Comparison of ENCODE assay signal across 10 cellular contexts in the genomic region with DNA sequence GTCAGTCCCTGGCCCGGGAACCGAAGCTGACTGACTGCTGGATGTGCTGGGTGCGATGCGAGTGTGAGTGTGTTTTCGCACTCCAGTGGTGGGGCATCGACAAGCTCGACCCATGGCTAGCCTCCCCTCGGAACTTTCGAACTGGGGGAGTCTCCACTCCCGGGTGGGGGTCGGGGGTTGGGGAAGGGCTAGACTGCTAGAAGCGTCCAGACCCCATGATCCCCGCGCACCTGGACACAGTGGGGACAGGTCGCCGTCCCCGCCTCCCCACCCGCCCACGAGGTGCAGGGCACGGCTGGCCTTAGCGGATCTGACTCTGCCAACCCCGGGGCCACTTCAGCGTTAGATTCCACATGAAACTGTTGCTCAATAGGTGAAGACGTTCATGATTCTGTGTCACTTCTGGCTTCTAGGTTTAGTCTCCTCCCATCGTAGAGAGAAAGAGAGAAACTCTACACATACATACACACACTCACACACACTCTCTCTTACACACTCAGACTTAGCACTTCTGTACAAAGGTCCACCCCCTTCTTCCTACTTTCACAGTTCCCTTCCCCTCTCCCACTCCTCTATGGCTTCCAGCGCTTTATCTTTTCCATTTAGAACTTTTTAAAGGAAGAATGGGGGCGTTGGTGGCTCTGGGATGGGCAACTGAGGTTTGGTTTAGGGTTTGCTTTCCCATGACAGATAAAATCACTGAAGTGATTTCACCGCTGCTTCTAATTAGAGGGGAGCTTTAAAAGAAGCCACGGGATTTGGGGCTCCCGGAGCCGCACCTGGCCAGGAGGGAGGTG. TPM values are rescaled to one million over a fixed set of nuclear protein-coding genes. Genes with fewer than 3 reads are reported as not detected.
DNase-seq lines count a peak whose midpoint lies in the region; TF ChIP-seq lines count a peak whose summit lies in the region.
"Had no signal": no experiment of that assay in that cellular context is flagged by ENCODE, and none has a peak within 500 bp of the region (broad histone marks: within the 10 kb centered on the region; RNA-seq: fewer than 3 reads in every experiment).

No MANE protein-coding gene starts in this region.

- H3K27ac ChIP-seq in MM.1S (ENCODE audit: low read length) (no peak overlapping the region), endodermal cell (ENCODE audit: low read depth, low read length) (no peak overlapping the region)

- peak overlapping the region; percentile 39; the same call in 1 of the 2 replicates for H3K4me2 ChIP-seq in MM.1S (ENCODE audit: low read depth, low read length)

- no peak overlapping the region for H3K4me3 ChIP-seq in GM12865 (ENCODE audit: low read depth, low read length)
- H3K4me3 ChIP-seq in MM.1S (ENCODE audit: low read length): peak overlapping the region; percentile 43; the same call in 1 of the 2 replicates
- H3K4me3 ChIP-seq in endodermal cell (ENCODE audit: low read length): peak overlapping the region; percentile 68

- no peaks in the 10 kb centered on the region for H3K36me3 ChIP-seq in MM.1S (replicated peaks; ENCODE audit: insufficient read depth, low read length)
- no peaks in the 10 kb centered on the region for H3K36me3 ChIP-seq in endodermal cell (ENCODE audit: control insufficient read depth, insufficient read depth, low read length)

- H3K9ac ChIP-seq in MM.1S (ENCODE audit: low read length): no peak overlapping the region
- H3K9ac ChIP-seq in endodermal cell (ENCODE audit: extremely low read depth, low read length, poor library complexity, severe bottlenecking): no peak overlapping the region

- H3K9me3 ChIP-seq in MM.1S (replicated peaks; ENCODE audit: insufficient read depth, low read length): no peaks in the 10 kb centered on the region
- no peaks in the 10 kb centered on the region for H3K9me3 ChIP-seq in endodermal cell (ENCODE audit: control insufficient read depth, low read length)

- no peaks in the 10 kb centered on the region for H4K20me1 ChIP-seq in MM.1S (ENCODE audit: insufficient read depth, low read length)

- 3% methylated on average over 15 to 31 of the region's 31 CpGs for WGBS in endodermal cell (ENCODE audit: insufficient coverage in 1 of 2, insufficient read length in 1 of 2), 2 experiments

- 0 out of 2 replicates have a peak overlapping the region, but pooled peaks have one; percentile 15 for H2AFZ ChIP-seq in MM.1S (ENCODE audit: low read length)

- H3K4me1 ChIP-seq in MM.1S (ENCODE audit: low read length): no peaks in the 10 kb centered on the region
- H3K4me1 ChIP-seq in endodermal cell (ENCODE audit: control insufficient read depth, insufficient read depth, low read length): peaks cover 5% of the 10 kb centered on the region

- peaks cover 100% of the 10 kb centered on the region for H3K27me3 Mint-ChIP-seq in endodermal cell (ENCODE audit: insufficient read depth)
- peaks cover 100% of the 10 kb centered on the region for H3K27me3 Mint-ChIP-seq in nephron progenitor cell (ENCODE audit: low read depth, poor library complexity)

- H3K4me1 Mint-ChIP-seq in endodermal cell (peaks cover 48% of the 10 kb centered on the region), nephron progenitor cell (peaks cover 37% of the 10 kb centered on the region)

- no peaks in the 10 kb centered on the region for H3K36me3 Mint-ChIP-seq in endodermal cell (ENCODE audit: low read depth)
- H3K36me3 Mint-ChIP-seq in nephron progenitor cell (ENCODE audit: low read depth): no peaks in the 10 kb centered on the region

- 0 out of 2 replicates have a peak, but pooled peaks cover 5% of the 10 kb centered on the region for H3F3A ChIP-seq in MM.1S (ENCODE audit: insufficient read depth, low read length)

- TF ChIP-seq CTCF in GM12865 (IDR thresholded peaks at IDR 0.05; ENCODE audit: insufficient read depth, low read depth, low read length, missing control alignments) (no peak), MM.1S (IDR thresholded peaks at IDR 0.05; ENCODE audit: low read length) (no peak), endodermal cell (conservative IDR thresholded peaks at IDR 0.05) (no peak), nephron progenitor cell (IDR thresholded peaks at IDR 0.05) (no peak)

- H3K27ac Mint-ChIP-seq in endodermal cell (no peak overlapping the region), nephron progenitor cell (no peak overlapping the region)

- H3K27me3 ChIP-seq in MM.1S (replicated peaks; ENCODE audit: insufficient read depth, low read length): peaks cover 18% of the 10 kb centered on the region; the same call in 1 of the 2 replicates
- peaks cover 100% of the 10 kb centered on the region for H3K27me3 ChIP-seq in endodermal cell (ENCODE audit: control insufficient read depth, insufficient read depth, low read length, poor library complexity, severe bottlenecking)

- H3K9me2 ChIP-seq in MM.1S (replicated peaks; ENCODE audit: insufficient read depth, low read length): no peaks in the 10 kb centered on the region

- peak; percentile 50 for DNase-seq in GM12865 (ENCODE audit: low read depth)
- DNase-seq in MM.1S: no peak
- no peak for DNase-seq in endodermal cell
- no peak for DNase-seq in nephron progenitor cell
- no peak for DNase-seq in NCI-H2107 (lab: John Stamatoyannopoulos, UW)
- DNase-seq in RPMI8226: no peak
- DNase-seq in NCI-H526 (lab: John Stamatoyannopoulos, UW): no peak
- DNase-seq: GOT3, kidney glomerular epithelial cell, NCI-H1417 treated with DMSO at 0.1 percent for 48 hours had no signal

- no peaks in the 10 kb centered on the region for H3K9me3 Mint-ChIP-seq in endodermal cell
- no peaks in the 10 kb centered on the region for H3K9me3 Mint-ChIP-seq in nephron progenitor cell

- H3K79me2 ChIP-seq in MM.1S (ENCODE audit: low read length): no peaks in the 10 kb centered on the region

- H3K4me3 Mint-ChIP-seq in endodermal cell (peak overlapping the region; percentile 48), nephron progenitor cell (peak overlapping the region; percentile 60)

RNA-seq across cellular contexts. Expression of gene TFAP2A, which starts 5.1 kb away (rescaled TPM):
- total RNA-seq in endodermal cell: under 1 TPM; 0.51 to 0.69 TPM
- 39.2 TPM for polyA plus RNA-seq in endodermal cell (2013, experiment 1 of 2)
- 32.0 TPM for polyA plus RNA-seq in endodermal cell (2013, experiment 2 of 2)
